In the genomic region with DNA sequence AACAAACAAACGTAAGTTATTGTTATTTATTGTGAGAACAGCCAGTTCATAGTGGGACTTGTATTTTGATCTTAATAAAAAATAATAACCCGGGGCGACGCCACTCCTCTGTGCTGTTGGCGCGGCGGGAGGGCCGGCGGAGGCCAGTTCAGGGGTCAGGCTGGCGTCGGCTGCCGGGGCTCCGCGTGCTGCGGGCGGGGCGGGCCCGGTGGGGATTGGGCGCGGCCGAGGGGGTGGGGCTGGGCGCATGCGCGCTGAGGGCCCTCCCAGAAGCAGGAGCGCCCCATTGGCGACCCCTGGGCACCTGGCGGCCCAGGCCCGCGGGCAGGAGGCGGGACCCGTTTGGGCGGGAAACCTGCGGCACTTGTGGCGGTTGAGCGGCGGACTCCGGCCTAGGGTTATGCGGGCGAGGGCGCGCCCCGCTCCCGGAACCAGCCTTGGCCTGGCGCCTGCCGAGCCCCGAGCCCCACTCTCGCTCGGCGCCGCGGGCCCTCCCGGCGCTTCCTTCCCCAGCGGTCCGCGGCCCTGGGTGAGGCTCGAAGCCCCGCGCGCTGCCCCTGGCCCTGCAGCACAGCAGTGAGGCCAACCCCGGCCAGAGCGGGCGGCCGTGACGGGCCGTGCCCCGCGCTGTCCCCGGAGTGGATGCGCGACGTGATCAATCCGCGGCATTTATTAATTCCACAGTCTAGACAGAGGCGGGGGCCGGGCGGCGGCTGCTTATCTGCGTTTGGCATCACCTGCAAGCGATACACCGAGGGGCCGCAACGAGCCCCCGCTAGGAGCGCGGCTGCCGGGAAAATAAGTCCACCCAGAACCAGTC, we compare ENCODE assay signal across 1 cellular context.
TF ChIP-seq lines count a peak whose summit lies in the region.

No MANE protein-coding gene starts in this region.

TF ChIP-seq in H1, 55 proteins besides CTCF, POLR2A, EP300 and RAD21:
- TF ChIP-seq GTF2F1 (IDR thresholded peaks at IDR 0.05; ENCODE audit: borderline replicate concordance, low read depth, low read length) (0 out of 2 replicates have a peak, but pooled peaks have one; percentile 24), CEBPB (IDR thresholded peaks at IDR 0.05; ENCODE audit: low read depth, low read length) (no peak), EZH2 (IDR thresholded peaks at IDR 0.05; ENCODE audit: low read depth, low read length, severe bottlenecking) (peak; percentile 68), NRF1 (IDR thresholded peaks at IDR 0.05; ENCODE audit: low read depth, low read length) (peak; percentile 37), RBBP5 (IDR thresholded peaks at IDR 0.05; ENCODE audit: borderline replicate concordance, low read depth, low read length) (0 out of 2 replicates have a peak, but pooled peaks have one; percentile 15), RFX5 (IDR thresholded peaks at IDR 0.05; ENCODE audit: borderline replicate concordance, low read depth, low read length) (no peak), HDAC2 (IDR thresholded peaks at IDR 0.05; ENCODE audit: borderline replicate concordance in 1 of 2, low read depth in 2 of 2, low read length in 2 of 2) (peak in 1 of 2 experiments; percentile 59; a peak in 1 of 4 replicates), CREB1 (IDR thresholded peaks at IDR 0.05) (no peak), CBX8 (IDR thresholded peaks at IDR 0.05; ENCODE audit: borderline replicate concordance, low read depth, low read length) (no peak), KDM4A (IDR thresholded peaks at IDR 0.05; ENCODE audit: low read depth, low read length, severe bottlenecking) (peak; percentile 83), TCF12 (IDR thresholded peaks at IDR 0.05; ENCODE audit: low read depth, low read length) (0 out of 2 replicates have a peak, but pooled peaks have one; percentile 17), RNF2 (IDR thresholded peaks at IDR 0.05; ENCODE audit: borderline replicate concordance, low read depth, low read length, missing control alignments, poor library complexity, severe bottlenecking) (peak; percentile 19), CBX5 (IDR thresholded peaks at IDR 0.05; ENCODE audit: low read depth, low read length) (no peak), PHF8 (conservative IDR thresholded peaks at IDR 0.05; ENCODE audit: low read depth, low read length) (0 out of 2 replicates have a peak, but pooled peaks have one; percentile 15), CHD2 (IDR thresholded peaks at IDR 0.05; ENCODE audit: low read length) (0 out of 2 replicates have a peak, but pooled peaks have one; percentile 11), FOSL1 (IDR thresholded peaks at IDR 0.05; ENCODE audit: insufficient read depth, low read depth, low read length) (no peak)
- TF ChIP-seq, protein P1, sequence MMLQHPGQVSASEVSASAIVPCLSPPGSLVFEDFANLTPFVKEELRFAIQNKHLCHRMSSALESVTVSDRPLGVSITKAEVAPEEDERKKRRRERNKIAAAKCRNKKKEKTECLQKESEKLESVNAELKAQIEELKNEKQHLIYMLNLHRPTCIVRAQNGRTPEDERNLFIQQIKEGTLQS (IDR thresholded peaks at IDR 0.05; ENCODE audit: insufficient read depth, low read depth, low read length), result no peak
- TF ChIP-seq, protein P2, sequence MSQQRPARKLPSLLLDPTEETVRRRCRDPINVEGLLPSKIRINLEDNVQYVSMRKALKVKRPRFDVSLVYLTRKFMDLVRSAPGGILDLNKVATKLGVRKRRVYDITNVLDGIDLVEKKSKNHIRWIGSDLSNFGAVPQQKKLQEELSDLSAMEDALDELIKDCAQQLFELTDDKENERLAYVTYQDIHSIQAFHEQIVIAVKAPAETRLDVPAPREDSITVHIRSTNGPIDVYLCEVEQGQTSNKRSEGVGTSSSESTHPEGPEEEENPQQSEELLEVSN (IDR thresholded peaks at IDR 0.05), result peak; percentile 99
- TF ChIP-seq, protein P3, sequence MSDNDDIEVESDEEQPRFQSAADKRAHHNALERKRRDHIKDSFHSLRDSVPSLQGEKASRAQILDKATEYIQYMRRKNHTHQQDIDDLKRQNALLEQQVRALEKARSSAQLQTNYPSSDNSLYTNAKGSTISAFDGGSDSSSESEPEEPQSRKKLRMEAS (IDR thresholded peaks at IDR 0.05), result peak; percentile 98
- TF ChIP-seq, protein P4, sequence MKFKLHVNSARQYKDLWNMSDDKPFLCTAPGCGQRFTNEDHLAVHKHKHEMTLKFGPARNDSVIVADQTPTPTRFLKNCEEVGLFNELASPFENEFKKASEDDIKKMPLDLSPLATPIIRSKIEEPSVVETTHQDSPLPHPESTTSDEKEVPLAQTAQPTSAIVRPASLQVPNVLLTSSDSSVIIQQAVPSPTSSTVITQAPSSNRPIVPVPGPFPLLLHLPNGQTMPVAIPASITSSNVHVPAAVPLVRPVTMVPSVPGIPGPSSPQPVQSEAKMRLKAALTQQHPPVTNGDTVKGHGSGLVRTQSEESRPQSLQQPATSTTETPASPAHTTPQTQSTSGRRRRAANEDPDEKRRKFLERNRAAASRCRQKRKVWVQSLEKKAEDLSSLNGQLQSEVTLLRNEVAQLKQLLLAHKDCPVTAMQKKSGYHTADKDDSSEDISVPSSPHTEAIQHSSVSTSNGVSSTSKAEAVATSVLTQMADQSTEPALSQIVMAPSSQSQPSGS (IDR thresholded peaks at IDR 0.05; ENCODE audit: low read length), result no peak
TF ChIP-seq in H1: peak in this region for 12.
